ENCODE assay signal across 20 cellular contexts in the genomic region with DNA sequence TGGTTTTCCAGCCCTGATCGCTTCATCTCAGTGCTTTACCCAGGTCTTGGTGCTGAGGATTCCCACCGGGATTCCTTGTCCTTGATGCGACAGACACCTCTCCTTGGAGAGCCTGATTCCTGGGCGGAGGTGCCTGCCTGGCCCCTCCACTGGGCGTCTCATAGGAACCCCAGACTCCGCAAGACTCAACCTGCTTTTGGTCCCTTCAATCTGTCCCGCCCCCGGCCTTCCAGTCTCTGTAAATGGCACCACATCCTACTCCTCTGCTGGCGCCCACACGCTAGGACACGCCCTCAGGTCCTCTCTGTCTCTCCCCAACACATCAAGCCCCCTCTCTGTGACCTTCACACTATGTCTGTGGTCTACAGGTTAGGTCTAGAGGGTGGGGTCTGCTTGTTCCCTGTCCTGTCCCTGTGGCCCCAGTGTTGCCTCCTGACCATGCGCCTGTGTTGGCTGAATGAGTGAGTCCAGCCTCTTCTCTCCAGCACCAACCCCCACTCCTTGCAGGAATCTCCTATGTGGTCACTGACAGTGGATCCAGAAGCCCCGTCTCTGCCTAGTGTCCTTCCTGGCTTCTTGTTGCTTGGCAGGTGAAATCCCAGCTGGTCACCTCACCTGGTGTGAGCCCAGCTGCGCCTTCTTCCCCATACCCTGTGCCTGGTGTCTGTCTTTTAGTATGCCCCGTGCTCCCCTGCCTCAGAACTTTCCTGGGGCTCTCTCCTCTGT.
DNase-seq lines count a peak whose midpoint lies in the region; ATAC-seq, FAIRE-seq and TF ChIP-seq lines count a peak whose summit lies in the region.
"Had no signal": no experiment of that assay in that cellular context is flagged by ENCODE, and none has a peak within 500 bp of the region (broad histone marks: within the 10 kb centered on the region; RNA-seq: fewer than 3 reads in every experiment).

No MANE protein-coding gene starts in this region.

- TF ChIP-seq RAD21 in K562 (CRISPR knock-in tag; conservative IDR thresholded peaks at IDR 0.05 in 1 of 2, IDR thresholded peaks at IDR 0.05 in 1 of 2) = no peak

- H3K4me1 Mint-ChIP-seq in natural killer cell (peaks cover 6 to 8% of the 10 kb centered on the region in 2 donors), neural crest cell (no peaks in the 10 kb centered on the region)
- peaks cover 5 to 9% of the 10 kb centered on the region in 2 donors for H3K4me1 Mint-ChIP-seq in natural killer cell treated with Interleukin-12 subunit alpha and Interleukin-12 subunit beta and Interleukin-15 and Interleukin-18, amount 100 ng/mL, for 72 hours (ENCODE audit: low read depth in 2 of 2)

- no peaks in the 10 kb centered on the region for H3K79me2 ChIP-seq in K562 (ENCODE audit: control insufficient read depth, insufficient read depth, low read length)

- CTCF ChIA-PET in K562 (lab: Yijun Ruan, JAX; ENCODE audit: low intra/inter-chr PET ratio) = no interaction called here

- no peak for TF ChIP-seq EP300 in K562 (IDR thresholded peaks at IDR 0.05; ENCODE audit: low read length)

- H3K27me3 Mint-ChIP-seq in natural killer cell (ENCODE audit: low read depth in 2 of 2) (peaks cover 0 to 11% of the 10 kb centered on the region in 2 donors), neural crest cell (ENCODE audit: low read depth) (peaks cover 29% of the 10 kb centered on the region)
- peaks cover 2 to 13% of the 10 kb centered on the region in 2 donors for H3K27me3 Mint-ChIP-seq in natural killer cell treated with Interleukin-12 subunit alpha and Interleukin-12 subunit beta and Interleukin-15 and Interleukin-18, amount 100 ng/mL, for 72 hours

- no peaks in the 10 kb centered on the region for H3K9me3 ChIP-seq in K562 (replicated peaks; ENCODE audit: control insufficient read depth, insufficient read depth, low read depth, low read length)
- H3K9me3 ChIP-seq: Peyer's patch had no signal

- no peak for TF ChIP-seq POLR2A in K562 (conservative IDR thresholded peaks at IDR 0.05)

- H3K4me3 ChIP-seq in K562 = no peak overlapping the region
- H3K4me3 ChIP-seq: Peyer's patch had no signal

- no peak overlapping the region for H2AFZ ChIP-seq in K562 (ENCODE audit: low read depth, low read length)

- in situ Hi-C loops in K562 (cut with MboI) = no loop called here

- intact Hi-C loops in natural killer cell (cut with micrococcal nuclease) = no loop called here
- intact Hi-C loops in K562 (cut with micrococcal nuclease) = no loop called here

- H4K20me1 ChIP-seq in K562 (replicated peaks; ENCODE audit: control insufficient read depth, insufficient read depth, low read length) = peaks cover 5% of the 10 kb centered on the region; the same call in 1 of the 2 replicates

- H3K36me3 ChIP-seq in K562 (ENCODE audit: control insufficient read depth, insufficient read depth, low read length) = no peaks in the 10 kb centered on the region
- H3K36me3 ChIP-seq: Peyer's patch had no signal

- H3K36me3 Mint-ChIP-seq in natural killer cell = no peaks in the 10 kb centered on the region
- no peaks in the 10 kb centered on the region for H3K36me3 Mint-ChIP-seq in natural killer cell treated with Interleukin-12 subunit alpha and Interleukin-12 subunit beta and Interleukin-15 and Interleukin-18, amount 100 ng/mL, for 72 hours
- no peaks in the 10 kb centered on the region for H3K36me3 Mint-ChIP-seq in neural crest cell (ENCODE audit: low read depth)

- peak; percentile 4 for DNase-seq in natural killer cell
- DNase-seq in natural killer cell treated with Interleukin-12 subunit alpha and Interleukin-12 subunit beta and Interleukin-15 and Interleukin-18, amount 100 ng/mL, for 72 hours (ENCODE audit: low spot score) = no peak
- DNase-seq in K562 (ENCODE audit: extremely low read depth in 1 of 4, low spot score in 3 of 4) = no peak
- no peak for DNase-seq in neural crest cell (ENCODE audit: low read depth, low spot score)
- DNase-seq in central memory CD4-positive, alpha-beta T cell = no peak
- DNase-seq in cerebellum (ENCODE audit: low spot score) = no peak
- DNase-seq: EL, GF-D8, GOT3, Kasumi-1, NCI-H1417 treated with DMSO at 0.1 percent for 48 hours, NCI-H187 treated with DMSO at 0.1 percent for 48 hours, NCI-H2107, NCI-H774 had no signal

- POLR2A ChIA-PET in K562 (lab: Yijun Ruan, JAX) = no interaction called here

- TF ChIP-seq CTCF in natural killer cell (IDR thresholded peaks at IDR 0.05) (no peak), K562 (IDR thresholded peaks at IDR 0.05 in 2 of 3, conservative IDR thresholded peaks at IDR 0.05 in 1 of 3; ENCODE audit: insufficient read depth in 2 of 3, low read depth in 1 of 3, low read length in 3 of 3) (no peak), neural crest cell (conservative IDR thresholded peaks at IDR 0.05) (no peak)

- H3K27me3 ChIP-seq in K562 (ENCODE audit: control insufficient read depth in 2 of 2, insufficient read depth in 2 of 2, low read length in 2 of 2) = peaks cover 9 to 54% of the 10 kb centered on the region in 2 experiments; a peak in 4 of 5 replicates
- H3K27me3 ChIP-seq: Peyer's patch had no signal

- H3K27ac Mint-ChIP-seq in natural killer cell = no peak overlapping the region
- H3K27ac Mint-ChIP-seq in natural killer cell treated with Interleukin-12 subunit alpha and Interleukin-12 subunit beta and Interleukin-15 and Interleukin-18, amount 100 ng/mL, for 72 hours = no peak overlapping the region
- peak overlapping the region; percentile 35 for H3K27ac Mint-ChIP-seq in neural crest cell (ENCODE audit: unreplicated experiment)

- H3K9me1 ChIP-seq in K562 (ENCODE audit: control insufficient read depth, insufficient read depth, low read length) = no peaks in the 10 kb centered on the region

- BruUV-seq in K562 (replicated peaks; lab: Mats Ljungman, UMichigan) = no TSS peak

- 5% methylated on average over 15 of the region's 15 CpGs for whole genome bisulfite sequencing in K562 (ENCODE audit: insufficient coverage, low coverage, missing lambda C conversion rate)

- H3K4me3 Mint-ChIP-seq in natural killer cell (no peak overlapping the region), neural crest cell (no peak overlapping the region)
- H3K4me3 Mint-ChIP-seq in natural killer cell treated with Interleukin-12 subunit alpha and Interleukin-12 subunit beta and Interleukin-15 and Interleukin-18, amount 100 ng/mL, for 72 hours = no peak overlapping the region

- no peak overlapping the region for H3K27ac ChIP-seq in K562 (ENCODE audit: extremely low read depth, low read depth, low read length)
- H3K27ac ChIP-seq: Peyer's patch had no signal

- H3K9me3 Mint-ChIP-seq in natural killer cell (no peaks in the 10 kb centered on the region), neural crest cell (no peaks in the 10 kb centered on the region)
- H3K9me3 Mint-ChIP-seq in natural killer cell treated with Interleukin-12 subunit alpha and Interleukin-12 subunit beta and Interleukin-15 and Interleukin-18, amount 100 ng/mL, for 72 hours = no peaks in the 10 kb centered on the region

- H3K4me2 ChIP-seq in K562 (ENCODE audit: insufficient read depth, low read length) = no peak overlapping the region

- no peak for FAIRE-seq in K562 (lab: Jason Lieb, UNC)
- FAIRE-seq: A204.1, D721Med, GM19239 had no signal

- H3K9ac ChIP-seq in K562 (ENCODE audit: insufficient read depth in 1 of 2, low read depth in 2 of 2, low read length in 2 of 2) = no peak overlapping the region

- ATAC-seq in natural killer cell (no peak), K562 (peak; percentile 16)
- no peak for ATAC-seq in natural killer cell treated with Interleukin-12 subunit alpha and Interleukin-12 subunit beta and Interleukin-15 and Interleukin-18, amount 100 ng/mL, for 72 hours
- no peak for ATAC-seq in activated CD4-positive, CD25-positive, alpha-beta regulatory T cell treated with anti-CD3 and anti-CD28 coated beads, Interleukin-2, amount 50 U/mL, for 24 hours
- ATAC-seq: SK-N-SH treated with all-trans-retinoic acid at 6 μM for 48 hours had no signal

- peaks cover 0 to 7% of the 10 kb centered on the region in 2 experiments; a peak in 2 of 5 replicates for H3K4me1 ChIP-seq in K562 (replicated peaks in 1 of 2; ENCODE audit: control insufficient read depth in 2 of 2, insufficient read depth in 2 of 2, low read length in 2 of 2)
- H3K4me1 ChIP-seq: Peyer's patch had no signal

TF ChIP-seq in K562, 482 proteins besides CTCF, POLR2A, EP300 and RAD21 (continues in another document):
- no peak for TF ChIP-seq KHSRP (IDR thresholded peaks at IDR 0.05)
- TF ChIP-seq, protein P1, sequence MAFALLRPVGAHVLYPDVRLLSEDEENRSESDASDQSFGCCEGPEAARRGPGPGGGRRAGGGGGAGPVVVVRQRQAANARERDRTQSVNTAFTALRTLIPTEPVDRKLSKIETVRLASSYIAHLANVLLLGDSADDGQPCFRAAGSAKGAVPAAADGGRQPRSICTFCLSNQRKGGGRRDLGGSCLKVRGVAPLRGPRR (CRISPR knock-in tag; IDR thresholded peaks at IDR 0.05) = no peak
- no peak for TF ChIP-seq POLR3G (IDR thresholded peaks at IDR 0.05; ENCODE audit: extremely low read depth, insufficient read length, insufficient replicate concordance)
- no peak for TF ChIP-seq ZNF12 (CRISPR knock-in tag; IDR thresholded peaks at IDR 0.05)
- no peak for TF ChIP-seq JUND (IDR thresholded peaks at IDR 0.05; ENCODE audit: borderline replicate concordance, low read depth, low read length)
- TF ChIP-seq JUND (tag; IDR thresholded peaks at IDR 0.05; ENCODE audit: borderline replicate concordance, low read depth, low read length) = no peak
- no peak for TF ChIP-seq KLF6 (CRISPR knock-in tag; IDR thresholded peaks at IDR 0.05; ENCODE audit: borderline replicate concordance)
- no peak for TF ChIP-seq ZNF282 (CRISPR knock-in tag; IDR thresholded peaks at IDR 0.05)
- TF ChIP-seq PURB (CRISPR knock-in tag; IDR thresholded peaks at IDR 0.05; ENCODE audit: low read depth) = no peak
- no peak for TF ChIP-seq ATF7 (IDR thresholded peaks at IDR 0.05)
- no peak for TF ChIP-seq CBX1 (IDR thresholded peaks at IDR 0.05; ENCODE audit: low read depth)
